ENCODE assay signal across 8 cellular contexts in the genomic region with DNA sequence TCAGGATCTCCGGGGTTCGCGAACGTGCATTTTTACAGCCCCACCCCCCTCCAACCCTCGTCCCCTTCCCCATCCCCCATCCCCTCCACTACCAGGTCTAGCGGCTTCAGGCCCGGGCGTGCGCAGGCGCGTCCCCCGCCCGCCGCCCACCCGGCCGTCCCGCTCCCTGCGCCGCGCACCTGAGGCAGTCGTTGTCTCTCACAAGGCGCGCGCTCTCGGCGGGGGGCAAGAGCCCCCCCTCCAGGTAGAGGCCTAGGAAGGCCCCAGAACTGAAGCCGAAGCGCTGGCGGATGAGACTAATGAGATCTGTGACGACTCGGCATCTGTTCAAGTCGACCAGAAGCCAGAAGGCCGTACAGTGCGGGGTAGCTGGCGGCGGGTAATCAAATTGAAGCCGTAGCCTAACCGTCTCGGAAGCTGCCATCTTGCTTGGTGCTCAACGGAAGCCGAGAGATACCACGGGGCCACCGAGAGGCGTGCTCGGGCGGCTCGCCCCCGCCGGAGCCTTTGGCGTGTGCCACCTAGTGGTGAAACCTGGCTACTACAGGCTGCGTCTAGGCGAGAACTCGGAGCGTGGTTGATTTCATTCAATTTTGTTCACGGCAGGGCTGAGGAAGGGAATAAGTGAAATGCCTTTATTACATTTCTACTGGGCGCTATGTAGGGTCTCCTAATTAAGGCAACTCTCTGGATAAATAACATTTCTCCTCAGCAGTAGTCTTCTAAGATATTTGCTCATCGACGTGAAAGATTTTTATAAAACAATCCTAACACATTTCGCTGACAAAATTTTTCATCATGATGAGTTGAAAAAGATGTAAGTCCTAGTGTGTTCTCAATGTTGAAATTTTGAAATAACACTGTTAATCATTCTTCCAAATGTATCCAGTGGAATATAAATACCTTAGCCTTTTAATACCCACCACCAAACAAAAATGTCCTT. TPM values are rescaled to one million over a fixed set of nuclear protein-coding genes. Genes with fewer than 3 reads are reported as not detected.
DNase-seq lines count a peak whose midpoint lies in the region; ATAC-seq lines count a peak whose summit lies in the region.

A gene with protein sequence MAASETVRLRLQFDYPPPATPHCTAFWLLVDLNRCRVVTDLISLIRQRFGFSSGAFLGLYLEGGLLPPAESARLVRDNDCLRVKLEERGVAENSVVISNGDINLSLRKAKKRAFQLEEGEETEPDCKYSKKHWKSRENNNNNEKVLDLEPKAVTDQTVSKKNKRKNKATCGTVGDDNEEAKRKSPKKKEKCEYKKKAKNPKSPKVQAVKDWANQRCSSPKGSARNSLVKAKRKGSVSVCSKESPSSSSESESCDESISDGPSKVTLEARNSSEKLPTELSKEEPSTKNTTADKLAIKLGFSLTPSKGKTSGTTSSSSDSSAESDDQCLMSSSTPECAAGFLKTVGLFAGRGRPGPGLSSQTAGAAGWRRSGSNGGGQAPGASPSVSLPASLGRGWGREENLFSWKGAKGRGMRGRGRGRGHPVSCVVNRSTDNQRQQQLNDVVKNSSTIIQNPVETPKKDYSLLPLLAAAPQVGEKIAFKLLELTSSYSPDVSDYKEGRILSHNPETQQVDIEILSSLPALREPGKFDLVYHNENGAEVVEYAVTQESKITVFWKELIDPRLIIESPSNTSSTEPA (minus strand): TSS at position 455 of the 943 bp plus-strand sequence. CDS start 31 bp downstream, at position 424.

- no peak within 1 kb of the TSS for H2BK120ac ChIP-seq in mesendoderm (ENCODE audit: low read depth, low read length)

- no peak within 1 kb of the TSS for H3K23ac ChIP-seq in mesendoderm (ENCODE audit: low read length)

- H3K56ac ChIP-seq in mesendoderm (ENCODE audit: low read length) = peak within 1 kb of the TSS; percentile 97

- H3K18ac ChIP-seq in mesendoderm (ENCODE audit: low read length) = peak within 1 kb of the TSS; percentile 78

- peak; percentile 91 for ATAC-seq in GM19468 (IDR thresholded peaks at IDR 0.05; ENCODE audit: extremely low read depth, unreplicated experiment)

- H2BK5ac ChIP-seq in mesendoderm (ENCODE audit: low read length) = peak within 1 kb of the TSS; percentile 80

- peak within 1 kb of the TSS; percentile 86 for H3K4me3 ChIP-seq in effector memory CD4-positive, alpha-beta T cell (ENCODE audit: insufficient read depth, low read depth, low read length, poor library complexity, severe bottlenecking)
- peak within 1 kb of the TSS; percentile 85 for H3K4me3 ChIP-seq in mesendoderm (ENCODE audit: low read length)

- no peaks in the 10 kb centered on the region for H3K9me3 ChIP-seq in effector memory CD4-positive, alpha-beta T cell (ENCODE audit: control insufficient read depth, low read length)

- no peaks in the 10 kb centered on the region for H3K36me3 ChIP-seq in effector memory CD4-positive, alpha-beta T cell (ENCODE audit: control insufficient read depth, insufficient read depth, low read length)
- H3K36me3 ChIP-seq in mesendoderm (ENCODE audit: control insufficient read depth, insufficient read depth, low read length) = no peaks in the 10 kb centered on the region

- H3K27ac ChIP-seq in effector memory CD4-positive, alpha-beta T cell (ENCODE audit: insufficient read depth, low read length, poor library complexity, severe bottlenecking) = peak within 1 kb of the TSS; percentile 91
- peak within 1 kb of the TSS; percentile 98 for H3K27ac ChIP-seq in mesendoderm (ENCODE audit: low read depth, low read length)

- DNase-seq in COR-L47 (lab: John Stamatoyannopoulos, UW) = peak; percentile 91
- peak; percentile 60 for DNase-seq in HS-5 (ENCODE audit: low read depth)
- peak; percentile 41 for DNase-seq in NK-92 (lab: John Stamatoyannopoulos, UW; ENCODE audit: unreplicated experiment)
- peak; percentile 99 for DNase-seq in activated CD8-positive, alpha-beta memory T cell treated with anti-CD3 and anti-CD28 coated beads for 24 hours
- peak; percentile 81 to 86 (median 83) for DNase-seq in effector memory CD4-positive, alpha-beta T cell
- DNase-seq in mesendoderm = peak; percentile 97
- peak; percentile 96 for DNase-seq in stimulated activated CD8-positive, alpha-beta memory T cell treated with anti-CD3 and anti-CD28 coated beads, Interleukin-15, amount 100 ng/mL, for 1 hour (ENCODE audit: low read depth)

- H3K79me2 ChIP-seq in mesendoderm (ENCODE audit: control insufficient read depth, insufficient read depth, low read length) = peaks cover 3% of the 10 kb centered on the region

- peak within 1 kb of the TSS; percentile 87 for H4K5ac ChIP-seq in mesendoderm (ENCODE audit: low read length)

- WGBS in mesendoderm (ENCODE audit: extremely low coverage, insufficient coverage, low lambda C conversion rate) = no CpG with 5 or more reads among the region's 59 CpGs

- H3K27me3 ChIP-seq in effector memory CD4-positive, alpha-beta T cell (replicated peaks; ENCODE audit: control insufficient read depth, insufficient read depth, low read length, poor library complexity, severe bottlenecking) = no peaks in the 10 kb centered on the region
- H3K27me3 ChIP-seq in mesendoderm (ENCODE audit: insufficient read depth, low read length, poor library complexity) = no peaks in the 10 kb centered on the region

- H4K8ac ChIP-seq in mesendoderm (ENCODE audit: low read depth, low read length) = no peak within 1 kb of the TSS

- peak within 1 kb of the TSS; percentile 92 for H3K9ac ChIP-seq in mesendoderm (ENCODE audit: low read length)

- peaks cover 9% of the 10 kb centered on the region for H3K79me1 ChIP-seq in mesendoderm (ENCODE audit: low read length)

- no peak within 1 kb of the TSS for H2AK5ac ChIP-seq in mesendoderm (ENCODE audit: low read length)

- H3K4me2 ChIP-seq in mesendoderm (ENCODE audit: low read length) = peak within 1 kb of the TSS; percentile 48

- no peak within 1 kb of the TSS for H2BK15ac ChIP-seq in mesendoderm (replicated peaks; ENCODE audit: low read depth)

- no peaks in the 10 kb centered on the region for H3K4me1 ChIP-seq in effector memory CD4-positive, alpha-beta T cell (ENCODE audit: control insufficient read depth, insufficient read depth, low read length, poor library complexity, severe bottlenecking)
- H3K4me1 ChIP-seq in mesendoderm (ENCODE audit: control insufficient read depth, low read depth, low read length) = no peaks in the 10 kb centered on the region

- H3K4ac ChIP-seq in mesendoderm (ENCODE audit: low read depth, low read length) = peak within 1 kb of the TSS; percentile 22

RNA-seq across cellular contexts. Expression of the gene that starts here (rescaled TPM):
- 23.6 TPM for polyA plus RNA-seq in mesendoderm (2013, experiment 1 of 2)
- 23.2 TPM for polyA plus RNA-seq in mesendoderm (2013, experiment 2 of 2)

Comparison
In these comparisons a context has a peak if more than half of its experiments do, and no peak if none do; other contexts are left out.
1. Peak in every context shown above with its lines: DNase-seq, ATAC-seq, H3K4me3 ChIP-seq and H3K27ac ChIP-seq.
2. DNase-seq: peak in every context shown above with its lines; median percentile 99 in activated CD8-positive, alpha-beta memory T cell treated with anti-CD3 and anti-CD28 coated beads for 24 hours; 97 in mesendoderm; 96 in stimulated activated CD8-positive, alpha-beta memory T cell treated with anti-CD3 and anti-CD28 coated beads, Interleukin-15, amount 100 ng/mL, for 1 hour; 91 in COR-L47; 83 in effector memory CD4-positive, alpha-beta T cell; 60 in HS-5; 41 in NK-92.